ENCODE assay signal across 1 cellular context in the genomic region with DNA sequence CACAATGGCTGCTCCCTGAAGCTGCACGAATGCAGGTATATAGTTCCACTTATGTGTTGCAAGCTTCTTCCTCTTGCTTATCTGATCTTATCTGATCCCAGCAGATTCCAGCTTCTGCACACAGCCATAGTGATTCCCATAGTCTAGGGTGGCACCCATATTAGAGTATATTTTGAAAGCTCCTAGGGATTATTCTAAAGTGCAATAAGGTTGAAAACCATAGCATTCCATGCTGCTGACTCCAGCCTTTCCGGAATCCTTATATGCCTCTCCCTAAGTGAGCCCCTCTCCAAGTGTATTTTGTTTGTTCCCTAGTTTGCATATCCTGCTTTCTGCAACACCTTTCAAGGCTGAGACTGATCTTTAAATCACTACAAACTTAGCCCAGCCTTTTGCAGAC.
TF ChIP-seq lines count a peak whose summit lies in the region.

No MANE protein-coding gene starts in this region.

TF ChIP-seq in H1, 55 proteins besides CTCF, POLR2A, EP300 and RAD21 (continued from another document):
- TF ChIP-seq, protein P1, sequence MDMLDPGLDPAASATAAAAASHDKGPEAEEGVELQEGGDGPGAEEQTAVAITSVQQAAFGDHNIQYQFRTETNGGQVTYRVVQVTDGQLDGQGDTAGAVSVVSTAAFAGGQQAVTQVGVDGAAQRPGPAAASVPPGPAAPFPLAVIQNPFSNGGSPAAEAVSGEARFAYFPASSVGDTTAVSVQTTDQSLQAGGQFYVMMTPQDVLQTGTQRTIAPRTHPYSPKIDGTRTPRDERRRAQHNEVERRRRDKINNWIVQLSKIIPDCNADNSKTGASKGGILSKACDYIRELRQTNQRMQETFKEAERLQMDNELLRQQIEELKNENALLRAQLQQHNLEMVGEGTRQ (IDR thresholded peaks at IDR 0.05; ENCODE audit: low read length) = no peak
- no peak for TF ChIP-seq BRCA1 (IDR thresholded peaks at IDR 0.05; ENCODE audit: low read depth, low read length)
- TF ChIP-seq GABPA (IDR thresholded peaks at IDR 0.05; ENCODE audit: borderline replicate concordance, insufficient read depth, low read length) = no peak
- no peak for TF ChIP-seq RBBP5 (IDR thresholded peaks at IDR 0.05; ENCODE audit: borderline replicate concordance, low read depth, low read length)
- TF ChIP-seq, protein P2, sequence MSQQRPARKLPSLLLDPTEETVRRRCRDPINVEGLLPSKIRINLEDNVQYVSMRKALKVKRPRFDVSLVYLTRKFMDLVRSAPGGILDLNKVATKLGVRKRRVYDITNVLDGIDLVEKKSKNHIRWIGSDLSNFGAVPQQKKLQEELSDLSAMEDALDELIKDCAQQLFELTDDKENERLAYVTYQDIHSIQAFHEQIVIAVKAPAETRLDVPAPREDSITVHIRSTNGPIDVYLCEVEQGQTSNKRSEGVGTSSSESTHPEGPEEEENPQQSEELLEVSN (IDR thresholded peaks at IDR 0.05) = no peak
- TF ChIP-seq CBX5 (IDR thresholded peaks at IDR 0.05; ENCODE audit: low read depth, low read length) = no peak
- no peak for TF ChIP-seq TEAD4 (IDR thresholded peaks at IDR 0.05; ENCODE audit: low read depth, low read length)
- TF ChIP-seq SP1 (IDR thresholded peaks at IDR 0.05; ENCODE audit: low read depth, low read length) = no peak
